13 cellular contexts compared by ENCODE assay signal in the genomic region with DNA sequence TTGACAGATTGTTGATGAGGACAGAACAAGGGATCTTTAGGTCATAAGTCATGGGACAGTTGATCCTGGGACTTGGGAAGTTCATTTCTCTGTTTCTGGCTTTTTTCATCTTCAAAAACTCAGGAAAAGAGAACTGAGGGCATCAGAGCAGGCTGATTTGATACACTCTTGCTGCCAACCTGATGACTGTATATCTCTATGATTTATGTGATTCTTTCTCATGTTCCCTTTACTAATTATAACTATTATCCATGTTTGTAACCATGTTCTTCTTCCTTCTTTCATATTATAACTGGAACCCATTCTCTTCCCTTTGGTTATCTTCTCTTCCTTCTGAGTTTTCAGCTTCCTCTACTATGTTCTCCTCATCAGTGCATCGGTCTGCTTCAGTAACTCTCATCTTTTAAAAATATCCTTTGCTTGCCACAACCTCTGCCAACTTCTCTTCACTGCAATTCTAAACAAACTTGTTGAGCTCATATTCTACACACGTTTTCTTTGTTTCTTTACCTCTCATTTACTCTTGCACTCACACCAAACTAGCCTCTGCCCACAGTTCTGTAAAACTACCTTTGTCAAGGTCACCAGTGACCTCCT.
"Had no signal": no experiment of that assay in that cellular context is flagged by ENCODE, and none has a peak within 500 bp of the region (broad histone marks: within the 10 kb centered on the region; RNA-seq: fewer than 3 reads in every experiment).

No MANE protein-coding gene starts in this region.

- H3K4me3 Mint-ChIP-seq: activated CD4-positive, alpha-beta T cell treated with anti-CD3 and anti-CD28 coated beads, Interleukin-2, amount 10 ng/mL, durations not matched to agents 7 days and 5 days had no signal

- ATAC-seq: activated T-helper 17 cell treated with anti-CD3 and anti-CD28 coated beads, Interleukin-2, amount 50 U/mL, for 72 hours; body of pancreas; left lung had no signal

- H3K9me3 ChIP-seq: body of pancreas had no signal

- H3K36me3 ChIP-seq: left lung, transverse colon had no signal

- H3K9me3 Mint-ChIP-seq: activated T-helper 17 cell treated with anti-CD3 and anti-CD28 coated beads, Interleukin-2, amount 50 U/mL, for 72 hours had no signal

- H3K4me1 ChIP-seq: body of pancreas, left lung, transverse colon had no signal

- H3K27me3 Mint-ChIP-seq: activated CD4-positive, alpha-beta T cell treated with anti-CD3 and anti-CD28 coated beads, Interleukin-2, amount 10 ng/mL, durations not matched to agents 7 days and 5 days had no signal

- H3K4me3 ChIP-seq: body of pancreas, coronary artery, left lung, skin epidermis, transverse colon had no signal

- DNase-seq: activated CD4-positive, alpha-beta T cell treated with anti-CD3 and anti-CD28 coated beads, Interleukin-2, amount 10 ng/mL, durations not matched to agents 7 days and 5 days; activated CD8-positive, alpha-beta memory T cell treated with anti-CD3 and anti-CD28 coated beads for 24 hours; activated naive CD4-positive, alpha-beta T cell treated with anti-CD3 and anti-CD28 coated beads, Interleukin-2, amount 50 U/mL, for 16 hours; amniotic stem cell; body of pancreas; central memory CD4-positive, alpha-beta T cell; effector CD8-positive, alpha-beta T cell; islet precursor cell; left lung; transverse colon had no signal

- H3K27ac ChIP-seq: body of pancreas, coronary artery, left lung, skin epidermis had no signal

- H3K27ac Mint-ChIP-seq: activated CD4-positive, alpha-beta T cell treated with anti-CD3 and anti-CD28 coated beads, Interleukin-2, amount 10 ng/mL, durations not matched to agents 7 days and 5 days had no signal

- H3K27me3 ChIP-seq: body of pancreas, left lung, transverse colon had no signal
